Comparison of ENCODE assay signal across 14 cellular contexts in genomic region chr17:57595942-57596695, GRCh38.
DNase-seq lines count a peak whose midpoint lies in the region; ATAC-seq and TF ChIP-seq lines count a peak whose summit lies in the region.
"Had no signal": no experiment of that assay in that cellular context is flagged by ENCODE, and none has a peak within 500 bp of the region (broad histone marks: within the 10 kb centered on the region; RNA-seq: fewer than 3 reads in every experiment).

No MANE protein-coding gene starts in this region.

- H4K20me1 ChIP-seq in OCI-LY1 (ENCODE audit: insufficient read depth, low read length), result no peaks in the 10 kb centered on the region

- no peak for TF ChIP-seq POLR2A in gastroesophageal sphincter (IDR thresholded peaks at IDR 0.05)

- H3K36me3 Mint-ChIP-seq in activated CD4-positive, alpha-beta memory T cell treated with anti-CD3 and anti-CD28 coated beads, Interleukin-2, amount 10 ng/mL, durations not matched to agents 7 days and 5 days (ENCODE audit: low read depth), result peaks cover 36% of the 10 kb centered on the region
- peaks cover 12% of the 10 kb centered on the region for H3K36me3 Mint-ChIP-seq in activated CD4-positive, alpha-beta memory T cell treated with anti-CD3 and anti-CD28 coated beads for 36 hours
- H3K36me3 Mint-ChIP-seq in endodermal cell (ENCODE audit: low read depth), result peaks cover 14% of the 10 kb centered on the region
- H3K36me3 Mint-ChIP-seq in progenitor cell of endocrine pancreas (ENCODE audit: insufficient read depth), result peaks cover 16% of the 10 kb centered on the region

- H3K27me3 Mint-ChIP-seq in activated CD4-positive, alpha-beta memory T cell treated with anti-CD3 and anti-CD28 coated beads, Interleukin-2, amount 10 ng/mL, durations not matched to agents 7 days and 5 days, result no peaks in the 10 kb centered on the region
- no peaks in the 10 kb centered on the region for H3K27me3 Mint-ChIP-seq in activated CD4-positive, alpha-beta memory T cell treated with anti-CD3 and anti-CD28 coated beads for 36 hours
- H3K27me3 Mint-ChIP-seq in endodermal cell (ENCODE audit: insufficient read depth) (no peaks in the 10 kb centered on the region), progenitor cell of endocrine pancreas (no peaks in the 10 kb centered on the region)

- H3K4me1 Mint-ChIP-seq in activated CD4-positive, alpha-beta memory T cell treated with anti-CD3 and anti-CD28 coated beads, Interleukin-2, amount 10 ng/mL, durations not matched to agents 7 days and 5 days, result peaks cover 39% of the 10 kb centered on the region
- H3K4me1 Mint-ChIP-seq in activated CD4-positive, alpha-beta memory T cell treated with anti-CD3 and anti-CD28 coated beads for 36 hours (ENCODE audit: low read depth), result peaks cover 36% of the 10 kb centered on the region
- peaks cover 24% of the 10 kb centered on the region for H3K4me1 Mint-ChIP-seq in endodermal cell
- peaks cover 16% of the 10 kb centered on the region for H3K4me1 Mint-ChIP-seq in progenitor cell of endocrine pancreas (ENCODE audit: low read depth)

- H3K4me1 ChIP-seq in OCI-LY1 (ENCODE audit: insufficient read depth, low read length, severe bottlenecking) (peaks cover 42% of the 10 kb centered on the region), endodermal cell (ENCODE audit: control insufficient read depth, insufficient read depth, low read length) (peaks cover 3% of the 10 kb centered on the region), gastroesophageal sphincter (peaks cover 0 to 17% (median 5%) of the 10 kb centered on the region in 3 donors)

- H3K4me3 ChIP-seq in OCI-LY1 (ENCODE audit: low read depth, low read length, poor library complexity, severe bottlenecking) (no peak overlapping the region), endodermal cell (ENCODE audit: low read length) (no peak overlapping the region), gastroesophageal sphincter (no peak overlapping the region)
- H3K4me3 ChIP-seq: mucosa of descending colon had no signal

- H3K9ac ChIP-seq in OCI-LY1 (ENCODE audit: low read length), result no peak overlapping the region
- H3K9ac ChIP-seq in endodermal cell (ENCODE audit: extremely low read depth, low read length, poor library complexity, severe bottlenecking), result no peak overlapping the region
- H3K9ac ChIP-seq: SK-N-SH had no signal

- no peaks in the 10 kb centered on the region for H3K9me3 Mint-ChIP-seq in activated CD4-positive, alpha-beta memory T cell treated with anti-CD3 and anti-CD28 coated beads, Interleukin-2, amount 10 ng/mL, durations not matched to agents 7 days and 5 days
- peaks cover 16% of the 10 kb centered on the region for H3K9me3 Mint-ChIP-seq in activated CD4-positive, alpha-beta memory T cell treated with anti-CD3 and anti-CD28 coated beads for 36 hours
- H3K9me3 Mint-ChIP-seq in endodermal cell (peaks cover 5% of the 10 kb centered on the region), progenitor cell of endocrine pancreas (ENCODE audit: low read depth) (no peaks in the 10 kb centered on the region)

- H3K27me3 ChIP-seq in OCI-LY1 (ENCODE audit: insufficient read depth, low read length) (no peaks in the 10 kb centered on the region), endodermal cell (ENCODE audit: control insufficient read depth, insufficient read depth, low read length, poor library complexity, severe bottlenecking) (no peaks in the 10 kb centered on the region), gastroesophageal sphincter (no peaks in the 10 kb centered on the region)

- no peak for TF ChIP-seq CTCF in OCI-LY1 (IDR thresholded peaks at IDR 0.05; ENCODE audit: low read length)
- TF ChIP-seq CTCF in endodermal cell (conservative IDR thresholded peaks at IDR 0.05), result no peak
- no peak for TF ChIP-seq CTCF in progenitor cell of endocrine pancreas (IDR thresholded peaks at IDR 0.05; ENCODE audit: unreplicated experiment)
- no peak for TF ChIP-seq CTCF in gastroesophageal sphincter (IDR thresholded peaks at IDR 0.05)

- no peaks in the 10 kb centered on the region for H3K79me2 ChIP-seq in OCI-LY1 (ENCODE audit: insufficient read depth, low read length)

- H3F3A ChIP-seq in OCI-LY1 (ENCODE audit: insufficient read depth, low read length), result no peaks in the 10 kb centered on the region

- peaks cover 58% of the 10 kb centered on the region for H3K36me3 ChIP-seq in OCI-LY1 (ENCODE audit: insufficient read depth, low read length)
- no peaks in the 10 kb centered on the region for H3K36me3 ChIP-seq in endodermal cell (ENCODE audit: control insufficient read depth, insufficient read depth, low read length)
- peaks cover 0 to 2% of the 10 kb centered on the region in 2 donors for H3K36me3 ChIP-seq in gastroesophageal sphincter

- WGBS in endodermal cell (ENCODE audit: insufficient coverage in 1 of 2, insufficient read length in 1 of 2), 2 experiments, result 83 to 87% methylated on average over 20 to 27 of the region's 27 CpGs
- WGBS in gastroesophageal sphincter (ENCODE audit: low coverage in 1 of 2), 2 donors, result 75% methylated on average over 19 of the region's 27 CpGs; no CpG with 5 or more reads in 1 of the 2 donors

- no peak for DNase-seq in activated CD4-positive, alpha-beta memory T cell treated with anti-CD3 and anti-CD28 coated beads, Interleukin-2, amount 10 ng/mL, durations not matched to agents 7 days and 5 days
- DNase-seq in activated CD4-positive, alpha-beta memory T cell treated with anti-CD3 and anti-CD28 coated beads for 36 hours, result no peak
- peak; percentile 52 for DNase-seq in endodermal cell
- DNase-seq in progenitor cell of endocrine pancreas (ENCODE audit: low spot score, unreplicated experiment), result no peak
- no peak for DNase-seq in DMS153 (lab: John Stamatoyannopoulos, UW)
- DNase-seq: GF-D8, mucosa of descending colon, NCI-H1694 treated with DMSO at 0.1 percent for 48 hours, NCI-H446, SK-N-SH had no signal

- no peak overlapping the region for H3K4me3 Mint-ChIP-seq in activated CD4-positive, alpha-beta memory T cell treated with anti-CD3 and anti-CD28 coated beads, Interleukin-2, amount 10 ng/mL, durations not matched to agents 7 days and 5 days
- H3K4me3 Mint-ChIP-seq in activated CD4-positive, alpha-beta memory T cell treated with anti-CD3 and anti-CD28 coated beads for 36 hours, result no peak overlapping the region
- H3K4me3 Mint-ChIP-seq in endodermal cell (no peak overlapping the region), progenitor cell of endocrine pancreas (ENCODE audit: low read depth) (no peak overlapping the region)

- H3K4me2 ChIP-seq in OCI-LY1 (ENCODE audit: low read length), result no peak overlapping the region
- H3K4me2 ChIP-seq: SK-N-SH had no signal

- no peak overlapping the region for H2AFZ ChIP-seq in OCI-LY1 (ENCODE audit: low read length)

- POLR2A ChIA-PET in activated CD4-positive, alpha-beta memory T cell treated with anti-CD3 and anti-CD28 coated beads, Interleukin-2, amount 10 ng/mL, durations not matched to agents 7 days and 5 days (lab: Charles Lee), result no interaction called here
- POLR2A ChIA-PET in activated CD4-positive, alpha-beta memory T cell treated with anti-CD3 and anti-CD28 coated beads for 36 hours (lab: Charles Lee), result no interaction called here

- H3K9me3 ChIP-seq in OCI-LY1 (ENCODE audit: low read length), result no peaks in the 10 kb centered on the region
- H3K9me3 ChIP-seq in endodermal cell (ENCODE audit: control insufficient read depth, low read length), result peaks cover 13% of the 10 kb centered on the region
- peaks cover 0 to 9% (median 0%) of the 10 kb centered on the region in 3 donors for H3K9me3 ChIP-seq in gastroesophageal sphincter
- H3K9me3 ChIP-seq: mucosa of descending colon, SK-N-SH had no signal

- CTCF ChIA-PET in activated CD4-positive, alpha-beta memory T cell treated with anti-CD3 and anti-CD28 coated beads, Interleukin-2, amount 10 ng/mL, durations not matched to agents 7 days and 5 days (lab: Charles Lee), result interaction anchor here (1.2 to 2.2 kb wide), 2 partner anchors 76 to 188 kb away, joined by 3 to 8 read pairs; no protein-coding TSS in a partner anchor
- CTCF ChIA-PET in activated CD4-positive, alpha-beta memory T cell treated with anti-CD3 and anti-CD28 coated beads for 36 hours (lab: Charles Lee), result interaction anchor here (1.6 to 10.6 kb wide), 3 partner anchors 76 to 153 kb away, joined by 3 to 144 read pairs (median 11); no protein-coding TSS in a partner anchor

- H3K27ac ChIP-seq in OCI-LY1 (ENCODE audit: low read depth, low read length, poor library complexity, severe bottlenecking) (peak overlapping the region; percentile 98), endodermal cell (ENCODE audit: low read depth, low read length) (peak overlapping the region; percentile 10), gastroesophageal sphincter (no peak overlapping the region)

- no peaks in the 10 kb centered on the region for H3K9me2 ChIP-seq in OCI-LY1 (ENCODE audit: low read depth, low read length)
- H3K9me2 ChIP-seq: SK-N-SH had no signal

- peak overlapping the region; percentile 28 for H3K27ac Mint-ChIP-seq in activated CD4-positive, alpha-beta memory T cell treated with anti-CD3 and anti-CD28 coated beads, Interleukin-2, amount 10 ng/mL, durations not matched to agents 7 days and 5 days
- H3K27ac Mint-ChIP-seq in activated CD4-positive, alpha-beta memory T cell treated with anti-CD3 and anti-CD28 coated beads for 36 hours, result no peak overlapping the region
- H3K27ac Mint-ChIP-seq in endodermal cell (no peak overlapping the region), progenitor cell of endocrine pancreas (peak overlapping the region; percentile 66)

- intact Hi-C loops in activated CD4-positive, alpha-beta memory T cell treated with anti-CD3 and anti-CD28 coated beads for 36 hours (cut with micrococcal nuclease), result loop anchor here (5.0 kb wide), 2 partner anchors 141 to 354 kb away; no protein-coding TSS in a partner anchor

- ATAC-seq in HG03025 (IDR thresholded peaks at IDR 0.05; ENCODE audit: low FRiP score, unreplicated experiment) (no peak), gastroesophageal sphincter (no peak)
- ATAC-seq: esophagus mucosa, mucosa of descending colon had no signal

- no peak for TF ChIP-seq EP300 in gastroesophageal sphincter (IDR thresholded peaks at IDR 0.05)

Comparison
In these comparisons a context has a peak if more than half of its experiments do, and no peak if none do; other contexts are left out.
1. H3K27ac Mint-ChIP-seq: peak in activated CD4-positive, alpha-beta memory T cell treated with anti-CD3 and anti-CD28 coated beads, Interleukin-2, amount 10 ng/mL, durations not matched to agents 7 days and 5 days (single experiment) and progenitor cell of endocrine pancreas (single experiment); none in activated CD4-positive, alpha-beta memory T cell treated with anti-CD3 and anti-CD28 coated beads for 36 hours (single experiment) and endodermal cell (single experiment).
2. H3K27ac ChIP-seq: peak in OCI-LY1 (single experiment) and endodermal cell (single experiment); none in gastroesophageal sphincter (0 of 4).